Comparison of ENCODE assay signal across 8 cellular contexts in the genomic region with DNA sequence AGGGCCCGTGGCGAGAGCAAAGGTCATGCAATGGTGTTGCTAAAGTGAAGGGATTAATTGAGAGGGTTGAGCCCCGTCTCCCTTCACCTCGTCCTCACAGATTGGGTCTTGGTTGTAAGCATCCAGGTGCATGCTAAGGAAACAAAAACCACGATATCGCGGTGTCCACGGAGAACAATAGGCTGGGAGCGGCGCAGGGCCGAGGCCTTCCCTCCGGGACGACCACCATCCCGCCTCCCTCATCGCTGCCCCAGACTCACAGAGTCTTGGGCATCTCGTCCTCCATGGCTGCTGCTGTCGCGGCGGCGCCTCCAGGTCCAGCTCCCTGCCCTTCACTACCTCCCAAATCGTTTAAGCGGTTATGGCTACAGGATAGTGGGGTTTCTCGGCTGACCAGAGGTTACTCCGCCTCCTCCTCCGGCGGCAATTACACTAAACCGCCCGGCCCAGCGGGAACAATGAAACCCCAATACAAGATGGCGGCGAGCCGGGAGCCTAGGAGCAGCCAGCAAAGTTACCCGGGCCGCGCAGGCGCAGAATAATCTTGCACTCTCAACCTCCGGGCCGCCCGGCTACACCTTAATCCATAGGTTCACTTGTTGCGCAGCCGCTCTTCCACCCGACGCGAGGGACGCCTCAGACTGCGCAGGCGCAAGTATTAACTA. TPM values are rescaled to one million over a fixed set of nuclear protein-coding genes. Genes with fewer than 3 reads are reported as not detected.
A peak's percentile ranks its signal among the peaks of the same experiment; 100 is the strongest.
DNase-seq lines count a peak whose midpoint lies in the region; ATAC-seq and TF ChIP-seq lines count a peak whose summit lies in the region.

A gene with protein sequence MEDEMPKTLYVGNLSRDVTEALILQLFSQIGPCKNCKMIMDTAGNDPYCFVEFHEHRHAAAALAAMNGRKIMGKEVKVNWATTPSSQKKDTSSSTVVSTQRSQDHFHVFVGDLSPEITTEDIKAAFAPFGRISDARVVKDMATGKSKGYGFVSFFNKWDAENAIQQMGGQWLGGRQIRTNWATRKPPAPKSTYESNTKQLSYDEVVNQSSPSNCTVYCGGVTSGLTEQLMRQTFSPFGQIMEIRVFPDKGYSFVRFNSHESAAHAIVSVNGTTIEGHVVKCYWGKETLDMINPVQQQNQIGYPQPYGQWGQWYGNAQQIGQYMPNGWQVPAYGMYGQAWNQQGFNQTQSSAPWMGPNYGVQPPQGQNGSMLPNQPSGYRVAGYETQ (minus strand): TSS at position 484 of the 665 bp plus-strand sequence. CDS start 198 bp downstream, at position 286.

- peak; percentile 97 for ATAC-seq in HG02763 (IDR thresholded peaks at IDR 0.05; ENCODE audit: unreplicated experiment)
- peak; percentile 98 for ATAC-seq in activated naive CD8-positive, alpha-beta T cell treated with anti-CD3 and anti-CD28 coated beads, Interleukin-2, amount 50 U/mL, for 24 hours

- peak within 1 kb of the TSS; percentile 78 for H3K4me3 ChIP-seq in GM12865 (ENCODE audit: low read depth, low read length)

- peak within 1 kb of the TSS; percentile 95 for H3K27ac Mint-ChIP-seq in activated naive CD8-positive, alpha-beta T cell treated with anti-CD3 and anti-CD28 coated beads, Interleukin-2, amount 50 U/mL, for 24 hours
- H3K27ac Mint-ChIP-seq in type B pancreatic cell, result peak within 1 kb of the TSS; percentile 99

- DNase-seq in GM12865 (ENCODE audit: low read depth) (peak; percentile 99), NCI-H1417 treated with DMSO at 0.1 percent for 48 hours (lab: John Stamatoyannopoulos, UW) (peak; percentile 99), SW480 (ENCODE audit: low spot score) (peak; percentile 100), cardiac septum (ENCODE audit: low spot score) (peak; percentile 99), pons (ENCODE audit: low spot score) (peak; percentile 97), type B pancreatic cell (ENCODE audit: extremely low spot score, unreplicated experiment) (peak; percentile 99)
- DNase-seq in activated naive CD8-positive, alpha-beta T cell treated with anti-CD3 and anti-CD28 coated beads, Interleukin-2, amount 50 U/mL, for 24 hours, result peak; percentile 99

- H3K9me3 Mint-ChIP-seq in activated naive CD8-positive, alpha-beta T cell treated with anti-CD3 and anti-CD28 coated beads, Interleukin-2, amount 50 U/mL, for 24 hours, result no peaks in the 10 kb centered on the region
- no peaks in the 10 kb centered on the region for H3K9me3 Mint-ChIP-seq in type B pancreatic cell

- peak within 1 kb of the TSS; percentile 94 for H3K4me3 Mint-ChIP-seq in activated naive CD8-positive, alpha-beta T cell treated with anti-CD3 and anti-CD28 coated beads, Interleukin-2, amount 50 U/mL, for 24 hours
- H3K4me3 Mint-ChIP-seq in type B pancreatic cell, result peak within 1 kb of the TSS; percentile 96

- H3K36me3 Mint-ChIP-seq in activated naive CD8-positive, alpha-beta T cell treated with anti-CD3 and anti-CD28 coated beads, Interleukin-2, amount 50 U/mL, for 24 hours (ENCODE audit: low read depth), result peaks cover 17% of the 10 kb centered on the region
- peaks cover 21% of the 10 kb centered on the region for H3K36me3 Mint-ChIP-seq in type B pancreatic cell

- TF ChIP-seq CTCF in GM12865 (IDR thresholded peaks at IDR 0.05; ENCODE audit: insufficient read depth, low read depth, low read length, missing control alignments) (no peak), type B pancreatic cell (conservative IDR thresholded peaks at IDR 0.05) (no peak)

- intact Hi-C loops in cardiac septum (cut with DNase I), result loop anchor here (1.0 to 5.0 kb wide), 3 partner anchors 45 to 336 kb away; a partner anchor contains a TSS

- peaks cover 42% of the 10 kb centered on the region for H3K4me1 Mint-ChIP-seq in activated naive CD8-positive, alpha-beta T cell treated with anti-CD3 and anti-CD28 coated beads, Interleukin-2, amount 50 U/mL, for 24 hours
- H3K4me1 Mint-ChIP-seq in type B pancreatic cell (ENCODE audit: unreplicated experiment), result peaks cover 28% of the 10 kb centered on the region

- H3K27me3 Mint-ChIP-seq in activated naive CD8-positive, alpha-beta T cell treated with anti-CD3 and anti-CD28 coated beads, Interleukin-2, amount 50 U/mL, for 24 hours, result peaks cover 4% of the 10 kb centered on the region
- peaks cover 6% of the 10 kb centered on the region for H3K27me3 Mint-ChIP-seq in type B pancreatic cell

RNA-seq across cellular contexts. Expression of the gene that starts here (rescaled TPM):
- 49.4 TPM for total RNA-seq in cardiac septum
- total RNA-seq in type B pancreatic cell (ENCODE audit: low replicate concordance), result 176 and 300 TPM in 2 replicates

Comparison
In these comparisons a context has a peak if more than half of its experiments do, and no peak if none do; other contexts are left out.
1. Peak in every context shown above with its lines: DNase-seq, ATAC-seq and H3K4me3 ChIP-seq.